ENCODE assay signal across 18 cellular contexts in the genomic region with DNA sequence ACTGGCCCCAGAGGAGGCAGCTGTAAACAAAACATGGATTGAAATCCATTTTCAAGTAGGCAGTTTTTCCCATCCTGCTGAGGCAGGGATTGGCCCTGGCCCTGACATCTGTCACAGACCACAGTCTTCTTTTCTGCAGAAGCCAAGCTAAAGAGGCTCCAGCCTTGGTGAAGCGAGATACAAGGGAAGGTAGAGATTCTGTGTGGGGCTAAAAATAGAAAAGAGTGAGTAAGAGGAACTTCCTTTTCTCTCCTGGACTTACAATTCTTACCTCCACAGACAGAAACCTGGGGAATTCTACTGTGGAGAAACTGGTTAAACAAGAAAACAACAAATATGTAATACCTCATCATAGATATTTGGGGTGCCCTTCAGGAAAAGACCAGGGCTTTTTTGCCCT.
DNase-seq lines count a peak whose midpoint lies in the region; ATAC-seq, FAIRE-seq and TF ChIP-seq lines count a peak whose summit lies in the region.
"Had no signal": no experiment of that assay in that cellular context is flagged by ENCODE, and none has a peak within 500 bp of the region (broad histone marks: within the 10 kb centered on the region; RNA-seq: fewer than 3 reads in every experiment).

No MANE protein-coding gene starts in this region.

- H3K27me3 Mint-ChIP-seq in MCF 10A (ENCODE audit: insufficient read depth, unreplicated experiment): no peaks in the 10 kb centered on the region
- H3K27me3 Mint-ChIP-seq: B cell; CD4-positive, alpha-beta T cell had no signal

- DNase-seq in MCF 10A (ENCODE audit: unreplicated experiment) (no peak), breast epithelium (ENCODE audit: low spot score in 2 of 2) (no peak), RWPE2 (ENCODE audit: low spot score) (no peak), islet precursor cell (peak; percentile 70), RCC 7860 (ENCODE audit: low spot score) (no peak), AG20443 (ENCODE audit: low spot score) (no peak)
- DNase-seq: ACHN; Calu3; CD4-positive, alpha-beta T cell; DMS79; GDM1; NCI-H1092 treated with DMSO at 0.1 percent for 48 hours; NCI-H1694 treated with DMSO at 0.1 percent for 48 hours; NCI-H510A treated with DMSO at 0.1 percent for 48 hours had no signal

- CTCF ChIA-PET in MCF 10A (lab: Yijun Ruan, JAX): no interaction called here

- TF ChIP-seq CTCF in MCF 10A (IDR thresholded peaks at IDR 0.05; ENCODE audit: unreplicated experiment): no peak
- TF ChIP-seq CTCF in breast epithelium (IDR thresholded peaks at IDR 0.05): no peak
- TF ChIP-seq CTCF in RWPE2 (IDR thresholded peaks at IDR 0.05; ENCODE audit: poor library complexity, severe bottlenecking): no peak

- no peaks in the 10 kb centered on the region for H3K36me3 Mint-ChIP-seq in MCF 10A (ENCODE audit: insufficient read depth, unreplicated experiment)

- peak overlapping the region; percentile 87 for H3K27ac Mint-ChIP-seq in MCF 10A (ENCODE audit: low read depth, unreplicated experiment)
- H3K27ac Mint-ChIP-seq: B cell; CD4-positive, alpha-beta T cell had no signal

- H3K27me3 ChIP-seq in breast epithelium: no peaks in the 10 kb centered on the region
- H3K27me3 ChIP-seq in RWPE2 (ENCODE audit: insufficient read depth, poor library complexity, severe bottlenecking): no peaks in the 10 kb centered on the region

- H3K9me3 ChIP-seq in breast epithelium (no peaks in the 10 kb centered on the region), RWPE2 (ENCODE audit: severe bottlenecking) (no peaks in the 10 kb centered on the region)

- 0 out of 3 replicates have a peak, but pooled peaks have one; percentile 34 for ATAC-seq in RWPE2 (ENCODE audit: low read depth)
- ATAC-seq in HG03457 (IDR thresholded peaks at IDR 0.05; ENCODE audit: unreplicated experiment): no peak
- ATAC-seq: HCT116 had no signal

- no peak for TF ChIP-seq POLR2A in breast epithelium (IDR thresholded peaks at IDR 0.05)

- POLR2A ChIA-PET in MCF 10A (lab: Yijun Ruan, JAX): no interaction called here

- BruUV-seq in MCF 10A (replicated peaks; lab: Mats Ljungman, UMichigan): no TSS peak

- H3K27ac ChIP-seq in breast epithelium (no peak overlapping the region), RWPE2 (ENCODE audit: poor library complexity, severe bottlenecking) (peak overlapping the region; percentile 22)

- no peaks in the 10 kb centered on the region for H3K4me1 ChIP-seq in breast epithelium
- H3K4me1 ChIP-seq in RWPE2 (ENCODE audit: insufficient read depth, poor library complexity, severe bottlenecking): peaks cover 21% of the 10 kb centered on the region

- peaks cover 8% of the 10 kb centered on the region for H3K9me3 Mint-ChIP-seq in MCF 10A (ENCODE audit: unreplicated experiment)

- peaks cover 37% of the 10 kb centered on the region for H3K4me1 Mint-ChIP-seq in MCF 10A (ENCODE audit: insufficient read depth, unreplicated experiment)
- H3K4me1 Mint-ChIP-seq: B cell had no signal

- no peak overlapping the region for H3K4me3 ChIP-seq in breast epithelium
- H3K4me3 ChIP-seq in RWPE2 (ENCODE audit: severe bottlenecking): no peak overlapping the region

- H3K4me3 Mint-ChIP-seq in MCF 10A (ENCODE audit: unreplicated experiment): no peak overlapping the region
- H3K4me3 Mint-ChIP-seq: B cell; CD4-positive, alpha-beta T cell had no signal

- no peak for FAIRE-seq in RCC 7860 (lab: Jason Lieb, UNC)
- FAIRE-seq: GM12892 had no signal

- H3K36me3 ChIP-seq in breast epithelium (no peaks in the 10 kb centered on the region), RWPE2 (ENCODE audit: low read depth) (no peaks in the 10 kb centered on the region)

- intact Hi-C loops in MCF 10A (cut with micrococcal nuclease): no loop called here
- intact Hi-C loops in breast epithelium (cut with DNase I; ENCODE audit: low total_unique reads): no loop called here
